17 cellular contexts compared by ENCODE assay signal in genomic region chr14:75537071-75537470, GRCh38. TPM values are rescaled to one million over a fixed set of nuclear protein-coding genes. Genes with fewer than 3 reads are reported as not detected.
A peak's percentile ranks its signal among the peaks of the same experiment; 100 is the strongest.
DNase-seq lines count a peak whose midpoint lies in the region; ATAC-seq and TF ChIP-seq lines count a peak whose summit lies in the region.
"Had no signal": no experiment of that assay in that cellular context is flagged by ENCODE, and none has a peak within 500 bp of the region (broad histone marks: within the 10 kb centered on the region; RNA-seq: fewer than 3 reads in every experiment).

No MANE protein-coding gene starts in this region.

- TF ChIP-seq POLR2A in gastrocnemius medialis (IDR thresholded peaks at IDR 0.05) (no peak), heart left ventricle (IDR thresholded peaks at IDR 0.05) (no peak)

- intact Hi-C loops in activated CD4-positive, alpha-beta T cell treated with anti-CD3 and anti-CD28 coated beads, Interleukin-2, amount 10 ng/mL, durations not matched to agents 24 days and 14 days (cut with micrococcal nuclease): no loop called here
- intact Hi-C loops in gastrocnemius medialis (cut with DNase I; ENCODE audit: low total_unique reads) (no loop called here), heart left ventricle (cut with DNase I) (no loop called here)

- H3K4me1 Mint-ChIP-seq in activated CD4-positive, alpha-beta T cell treated with anti-CD3 and anti-CD28 coated beads, Interleukin-2, amount 10 ng/mL, durations not matched to agents 24 days and 14 days: peaks cover 71% of the 10 kb centered on the region

- H3K9me3 Mint-ChIP-seq in activated CD4-positive, alpha-beta T cell treated with anti-CD3 and anti-CD28 coated beads, Interleukin-2, amount 10 ng/mL, durations not matched to agents 24 days and 14 days: no peaks in the 10 kb centered on the region

- TF ChIP-seq CTCF in gastrocnemius medialis (IDR thresholded peaks at IDR 0.05 in 4 of 5, conservative IDR thresholded peaks at IDR 0.05 in 1 of 5) (no peak), heart left ventricle (IDR thresholded peaks at IDR 0.05) (no peak)

- H3K4me3 Mint-ChIP-seq in activated CD4-positive, alpha-beta T cell treated with anti-CD3 and anti-CD28 coated beads, Interleukin-2, amount 10 ng/mL, durations not matched to agents 24 days and 14 days: no peak overlapping the region

- H3K4me3 ChIP-seq in gastrocnemius medialis (no peak overlapping the region), heart left ventricle (no peak overlapping the region)
- H3K4me3 ChIP-seq: ascending aorta, pancreas had no signal

- no peak for DNase-seq in activated CD4-positive, alpha-beta T cell treated with anti-CD3 and anti-CD28 coated beads, Interleukin-2, amount 10 ng/mL, durations not matched to agents 24 days and 14 days
- DNase-seq in activated CD4-positive, alpha-beta T cell treated with anti-CD3 and anti-CD28 coated beads for 1 hour: no peak
- peak; percentile 72 for DNase-seq in HCEC 1CT
- no peak for DNase-seq in epithelial cell of prostate (ENCODE audit: low read depth, low spot score)
- no peak for DNase-seq in gastrocnemius medialis
- no peak for DNase-seq in heart left ventricle
- DNase-seq in NCI-H1436 (lab: John Stamatoyannopoulos, UW): no peak
- DNase-seq: C1 segment of cervical spinal cord, H7, left ventricle myocardium superior, NCI-H1092 treated with DMSO at 0.1 percent for 48 hours, NCI-H774, pancreas, trophoblast cell had no signal

- 91 to 97% (median 94%) methylated on average over 4 of the region's 4 CpGs for WGBS in heart left ventricle, 4 donors

- H3K36me3 Mint-ChIP-seq in activated CD4-positive, alpha-beta T cell treated with anti-CD3 and anti-CD28 coated beads, Interleukin-2, amount 10 ng/mL, durations not matched to agents 24 days and 14 days (ENCODE audit: low read depth): peaks cover 81% of the 10 kb centered on the region

- peak overlapping the region; percentile 77 for H3K27ac Mint-ChIP-seq in activated CD4-positive, alpha-beta T cell treated with anti-CD3 and anti-CD28 coated beads, Interleukin-2, amount 10 ng/mL, durations not matched to agents 24 days and 14 days

- no peaks in the 10 kb centered on the region for H3K9me3 ChIP-seq in gastrocnemius medialis
- H3K9me3 ChIP-seq in heart left ventricle: no peaks in the 10 kb centered on the region
- H3K9me3 ChIP-seq: ascending aorta, pancreas had no signal

- ATAC-seq in gastrocnemius medialis (no peak), GM19452 (IDR thresholded peaks at IDR 0.05; ENCODE audit: unreplicated experiment) (no peak), heart left ventricle (no peak)
- ATAC-seq: left ventricle myocardium superior, pancreas had no signal

- H3K27ac ChIP-seq in epithelial cell of prostate: peak overlapping the region; percentile 83
- H3K27ac ChIP-seq in gastrocnemius medialis: peak overlapping the region; percentile 86 to 97 (median 94)
- H3K27ac ChIP-seq in heart left ventricle: no peak overlapping the region
- H3K27ac ChIP-seq: ascending aorta, pancreas had no signal

- in situ Hi-C loops in gastrocnemius medialis (cut with MboI; ENCODE audit: low sequenced_read_pairs in 4 of 4): no loop called here

- H3K27me3 ChIP-seq in gastrocnemius medialis (no peaks in the 10 kb centered on the region), heart left ventricle (no peaks in the 10 kb centered on the region)
- H3K27me3 ChIP-seq: ascending aorta, pancreas had no signal

- no peaks in the 10 kb centered on the region for H3K27me3 Mint-ChIP-seq in activated CD4-positive, alpha-beta T cell treated with anti-CD3 and anti-CD28 coated beads, Interleukin-2, amount 10 ng/mL, durations not matched to agents 24 days and 14 days

- no peaks in the 10 kb centered on the region for H3K36me3 ChIP-seq in gastrocnemius medialis
- no peaks in the 10 kb centered on the region for H3K36me3 ChIP-seq in heart left ventricle
- H3K36me3 ChIP-seq: ascending aorta, pancreas had no signal

- peaks cover 21 to 28% of the 10 kb centered on the region in 2 donors for H3K4me1 ChIP-seq in gastrocnemius medialis
- peaks cover 0 to 33% (median 0%) of the 10 kb centered on the region in 12 donors for H3K4me1 ChIP-seq in heart left ventricle
- H3K4me1 ChIP-seq: ascending aorta, pancreas had no signal

RNA-seq across cellular contexts. Expression of gene BATF, which starts 14.8 kb away (rescaled TPM):
- 175 and 178 TPM in 2 replicates for total RNA-seq in activated CD4-positive, alpha-beta T cell treated with anti-CD3 and anti-CD28 coated beads, Interleukin-2, amount 10 ng/mL, durations not matched to agents 24 days and 14 days
- total RNA-seq in gastrocnemius medialis (1 to 10 TPM in 2 of 4 donors, under 1 TPM in 2; 0.36 to 5.2 (median 1.1) TPM), heart left ventricle (1 to 10 TPM in 4 of 9 donors, under 1 TPM in 4, not detected in 1; 0.40 to 8.3 (median 1.0) TPM)
- polyA plus RNA-seq in heart left ventricle: 1 to 10 TPM in 1 of 2 donors, under 1 TPM in 1; 0.84 to 1.3 TPM
- total RNA-seq: A172, ascending aorta, H7 had no signal

RNA-seq across cellular contexts. Expression of gene FLVCR2, which starts 41.3 kb away (rescaled TPM):
- 3.6 and 5.4 TPM in 2 replicates for total RNA-seq in activated CD4-positive, alpha-beta T cell treated with anti-CD3 and anti-CD28 coated beads, Interleukin-2, amount 10 ng/mL, durations not matched to agents 24 days and 14 days
- total RNA-seq in gastrocnemius medialis: 10 to 100 TPM in 3 of 4 donors, 1 to 10 TPM in 1; 5.1 to 65.5 (median 14.5) TPM
- total RNA-seq in heart left ventricle: 10 to 100 TPM in 1 of 9 donors, 1 to 10 TPM in 8; 1.2 to 11.7 (median 1.6) TPM
- polyA plus RNA-seq in heart left ventricle: 1 to 10 TPM in 1 of 2 donors, under 1 TPM in 1; 0.50 to 3.1 TPM

Comparison
In these comparisons a context has a peak if more than half of its experiments do, and no peak if none do; other contexts are left out.
1. H3K27ac ChIP-seq: peak in epithelial cell of prostate (single experiment) and gastrocnemius medialis (4 of 4); none in heart left ventricle (0 of 12).
2. RNA of gene BATF, which starts 14.8 kb away (total RNA-seq): 175 to 178 TPM in activated CD4-positive, alpha-beta T cell treated with anti-CD3 and anti-CD28 coated beads, Interleukin-2, amount 10 ng/mL, durations not matched to agents 24 days and 14 days; 0.36 to 5.2 TPM in gastrocnemius medialis and 0.40 to 8.3 TPM in heart left ventricle; every median in the first group is over 10 times any median in the second.